Comparison of ENCODE assay signal across 2 cellular contexts in genomic region chr19:19711306-19711933, GRCh38.
TF ChIP-seq lines count a peak whose summit lies in the region.

No MANE protein-coding gene starts in this region.

TF ChIP-seq in HEK293, 187 proteins besides CTCF, POLR2A, EP300 and RAD21:
- TF ChIP-seq ZBTB8A (tag by site-specific recombination; IDR thresholded peaks at IDR 0.05) (no peak), HOXA7 (CRISPR knock-in tag; IDR thresholded peaks at IDR 0.05; ENCODE audit: borderline replicate concordance) (no peak), ZNF184 (tag by site-specific recombination; IDR thresholded peaks at IDR 0.05) (no peak), SP2 (tag by site-specific recombination; IDR thresholded peaks at IDR 0.05) (no peak), ZNF114 (tag by site-specific recombination; IDR thresholded peaks at IDR 0.05) (no peak), ZNF558 (tag by site-specific recombination; IDR thresholded peaks at IDR 0.05) (no peak), ZNF677 (tag by site-specific recombination; IDR thresholded peaks at IDR 0.05) (no peak), ZNF174 (tag by site-specific recombination; IDR thresholded peaks at IDR 0.05) (no peak), ZFHX2 (tag by site-specific recombination; conservative IDR thresholded peaks at IDR 0.05) (no peak), ZNF777 (tag by site-specific recombination; IDR thresholded peaks at IDR 0.05; ENCODE audit: borderline replicate concordance) (no peak), ZBTB17 (tag by site-specific recombination; IDR thresholded peaks at IDR 0.05) (no peak), KLF9 (tag by site-specific recombination; IDR thresholded peaks at IDR 0.05; ENCODE audit: low read depth) (no peak), SETDB1 (IDR thresholded peaks at IDR 0.05; ENCODE audit: insufficient read length, low read length) (peak; percentile 97), ZNF202 (tag by site-specific recombination; IDR thresholded peaks at IDR 0.05; ENCODE audit: borderline replicate concordance) (no peak), ZNF423 (tag by site-specific recombination; IDR thresholded peaks at IDR 0.05) (no peak), ZBTB21 (tag by site-specific recombination; IDR thresholded peaks at IDR 0.05) (no peak), ZNF596 (tag by site-specific recombination; IDR thresholded peaks at IDR 0.05) (no peak), ZNF274 (IDR thresholded peaks at IDR 0.05; ENCODE audit: low read length) (0 out of 2 replicates have a peak, but pooled peaks have one; percentile 48), ZNF274 (tag by site-specific recombination; IDR thresholded peaks at IDR 0.05; ENCODE audit: borderline replicate concordance) (peak; percentile 86; the same call in 1 of the 2 replicates), ZNF513 (tag by site-specific recombination; IDR thresholded peaks at IDR 0.05) (no peak), SCRT2 (tag by site-specific recombination; IDR thresholded peaks at IDR 0.05) (no peak), TRIM28 (IDR thresholded peaks at IDR 0.05; ENCODE audit: borderline replicate concordance, low read length) (peak; percentile 58; the same call in 1 of the 2 replicates)
- TF ChIP-seq, protein P1, sequence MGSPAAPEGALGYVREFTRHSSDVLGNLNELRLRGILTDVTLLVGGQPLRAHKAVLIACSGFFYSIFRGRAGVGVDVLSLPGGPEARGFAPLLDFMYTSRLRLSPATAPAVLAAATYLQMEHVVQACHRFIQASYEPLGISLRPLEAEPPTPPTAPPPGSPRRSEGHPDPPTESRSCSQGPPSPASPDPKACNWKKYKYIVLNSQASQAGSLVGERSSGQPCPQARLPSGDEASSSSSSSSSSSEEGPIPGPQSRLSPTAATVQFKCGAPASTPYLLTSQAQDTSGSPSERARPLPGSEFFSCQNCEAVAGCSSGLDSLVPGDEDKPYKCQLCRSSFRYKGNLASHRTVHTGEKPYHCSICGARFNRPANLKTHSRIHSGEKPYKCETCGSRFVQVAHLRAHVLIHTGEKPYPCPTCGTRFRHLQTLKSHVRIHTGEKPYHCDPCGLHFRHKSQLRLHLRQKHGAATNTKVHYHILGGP (tag by site-specific recombination; IDR thresholded peaks at IDR 0.05): no peak
- TF ChIP-seq, protein P2, sequence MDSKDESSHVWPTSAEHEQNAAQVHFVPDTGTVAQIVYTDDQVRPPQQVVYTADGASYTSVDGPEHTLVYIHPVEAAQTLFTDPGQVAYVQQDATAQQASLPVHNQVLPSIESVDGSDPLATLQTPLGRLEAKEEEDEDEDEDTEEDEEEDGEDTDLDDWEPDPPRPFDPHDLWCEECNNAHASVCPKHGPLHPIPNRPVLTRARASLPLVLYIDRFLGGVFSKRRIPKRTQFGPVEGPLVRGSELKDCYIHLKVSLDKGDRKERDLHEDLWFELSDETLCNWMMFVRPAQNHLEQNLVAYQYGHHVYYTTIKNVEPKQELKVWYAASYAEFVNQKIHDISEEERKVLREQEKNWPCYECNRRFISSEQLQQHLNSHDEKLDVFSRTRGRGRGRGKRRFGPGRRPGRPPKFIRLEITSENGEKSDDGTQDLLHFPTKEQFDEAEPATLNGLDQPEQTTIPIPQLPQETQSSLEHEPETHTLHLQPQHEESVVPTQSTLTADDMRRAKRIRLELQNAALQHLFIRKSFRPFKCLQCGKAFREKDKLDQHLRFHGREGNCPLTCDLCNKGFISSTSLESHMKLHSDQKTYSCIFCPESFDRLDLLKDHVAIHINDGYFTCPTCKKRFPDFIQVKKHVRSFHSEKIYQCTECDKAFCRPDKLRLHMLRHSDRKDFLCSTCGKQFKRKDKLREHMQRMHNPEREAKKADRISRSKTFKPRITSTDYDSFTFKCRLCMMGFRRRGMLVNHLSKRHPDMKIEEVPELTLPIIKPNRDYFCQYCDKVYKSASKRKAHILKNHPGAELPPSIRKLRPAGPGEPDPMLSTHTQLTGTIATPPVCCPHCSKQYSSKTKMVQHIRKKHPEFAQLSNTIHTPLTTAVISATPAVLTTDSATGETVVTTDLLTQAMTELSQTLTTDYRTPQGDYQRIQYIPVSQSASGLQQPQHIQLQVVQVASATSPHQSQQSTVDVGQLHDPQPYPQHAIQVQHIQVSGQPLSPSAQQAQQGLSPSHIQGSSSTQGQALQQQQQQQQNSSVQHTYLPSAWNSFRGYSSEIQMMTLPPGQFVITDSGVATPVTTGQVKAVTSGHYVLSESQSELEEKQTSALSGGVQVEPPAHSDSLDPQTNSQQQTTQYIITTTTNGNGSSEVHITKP (tag by site-specific recombination; IDR thresholded peaks at IDR 0.05): no peak
- TF ChIP-seq, protein P3, sequence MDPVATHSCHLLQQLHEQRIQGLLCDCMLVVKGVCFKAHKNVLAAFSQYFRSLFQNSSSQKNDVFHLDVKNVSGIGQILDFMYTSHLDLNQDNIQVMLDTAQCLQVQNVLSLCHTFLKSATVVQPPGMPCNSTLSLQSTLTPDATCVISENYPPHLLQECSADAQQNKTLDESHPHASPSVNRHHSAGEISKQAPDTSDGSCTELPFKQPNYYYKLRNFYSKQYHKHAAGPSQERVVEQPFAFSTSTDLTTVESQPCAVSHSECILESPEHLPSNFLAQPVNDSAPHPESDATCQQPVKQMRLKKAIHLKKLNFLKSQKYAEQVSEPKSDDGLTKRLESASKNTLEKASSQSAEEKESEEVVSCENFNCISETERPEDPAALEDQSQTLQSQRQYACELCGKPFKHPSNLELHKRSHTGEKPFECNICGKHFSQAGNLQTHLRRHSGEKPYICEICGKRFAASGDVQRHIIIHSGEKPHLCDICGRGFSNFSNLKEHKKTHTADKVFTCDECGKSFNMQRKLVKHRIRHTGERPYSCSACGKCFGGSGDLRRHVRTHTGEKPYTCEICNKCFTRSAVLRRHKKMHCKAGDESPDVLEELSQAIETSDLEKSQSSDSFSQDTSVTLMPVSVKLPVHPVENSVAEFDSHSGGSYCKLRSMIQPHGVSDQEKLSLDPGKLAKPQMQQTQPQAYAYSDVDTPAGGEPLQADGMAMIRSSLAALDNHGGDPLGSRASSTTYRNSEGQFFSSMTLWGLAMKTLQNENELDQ (tag by site-specific recombination; IDR thresholded peaks at IDR 0.05; ENCODE audit: low read depth): no peak

TF ChIP-seq in GM12878, 131 proteins besides CTCF, POLR2A, EP300 and RAD21:
- 0 out of 2 replicates have a peak, but pooled peaks have one; percentile 48 for TF ChIP-seq CBX5 (IDR thresholded peaks at IDR 0.05; ENCODE audit: low read depth)
- TF ChIP-seq HDGF (IDR thresholded peaks at IDR 0.05): no peak
- no peak for TF ChIP-seq PAX8 (IDR thresholded peaks at IDR 0.05)
- peak; percentile 43 for TF ChIP-seq ZNF274 (IDR thresholded peaks at IDR 0.05; ENCODE audit: insufficient read depth, insufficient read length)
